In the genomic region with DNA sequence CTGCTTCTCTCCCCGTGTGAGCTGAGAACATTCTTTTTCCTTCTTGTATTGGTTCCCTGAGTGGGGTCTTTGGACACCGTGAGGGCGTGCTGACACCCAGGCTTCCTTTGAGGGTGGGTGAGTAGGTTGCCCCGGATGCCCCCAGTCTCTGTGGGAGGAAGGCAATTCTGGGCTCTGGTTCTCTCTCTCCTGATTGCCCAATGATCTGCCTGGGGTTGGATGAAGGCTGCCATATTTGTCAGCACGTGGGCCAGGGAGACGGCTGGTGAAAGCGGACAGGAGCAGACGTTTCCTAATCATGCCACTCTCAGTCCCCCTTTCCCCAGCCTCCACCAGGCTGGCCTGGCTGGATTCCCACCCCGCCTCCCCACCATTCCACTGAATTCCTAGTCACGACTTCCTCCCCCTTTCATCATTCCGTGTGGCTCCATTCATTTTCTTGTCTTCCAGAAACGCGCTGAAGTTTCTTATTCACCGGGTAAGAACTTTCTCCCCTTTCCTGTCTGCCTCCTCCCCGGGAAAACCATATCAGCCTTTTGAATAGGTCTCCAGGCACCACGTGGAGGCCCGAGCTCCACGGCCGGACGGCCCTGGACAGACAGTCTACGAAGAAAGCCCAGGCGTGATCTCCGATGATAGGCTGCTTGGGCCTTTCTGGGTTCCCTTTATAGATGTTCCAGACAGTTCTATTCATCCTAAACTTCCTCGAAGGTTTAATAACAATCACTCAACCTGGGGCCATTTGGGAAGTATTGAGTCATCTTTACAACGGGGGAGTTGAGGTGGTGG, we compare ENCODE assay signal across 27 cellular contexts.
"Had no signal": no experiment of that assay in that cellular context is flagged by ENCODE, and none has a peak within 500 bp of the region (broad histone marks: within the 10 kb centered on the region; RNA-seq: fewer than 3 reads in every experiment).

No MANE protein-coding gene starts in this region.

- H3K27me3 ChIP-seq: neutrophil, ovary, right lobe of liver, stomach, thyroid gland, tibial nerve, upper lobe of left lung, uterus had no signal

- DNase-seq: naive B cell; naive thymus-derived CD8-positive, alpha-beta T cell; nephron progenitor cell; nucleus accumbens; ovary; psoas muscle; right cardiac atrium; right lobe of liver; stimulated activated CD4-positive, alpha-beta T cell treated with anti-CD3 and anti-CD28 coated beads, Interleukin-15, amount 100 ng/mL, for 24 hours; stimulated activated CD4-positive, alpha-beta T cell treated with anti-CD3 and anti-CD28 coated beads, Interleukin-2, amount 100 ng/mL, for 24 hours; stimulated activated CD4-positive, alpha-beta T cell treated with anti-CD3 and anti-CD28 coated beads, Interleukin-2, amount 100 ng/mL, for 48 hours; stimulated activated CD4-positive, alpha-beta T cell treated with anti-CD3 and anti-CD28 coated beads, Interleukin-4, amount 100 ng/mL, for 24 hours; stimulated activated naive B cell treated with anti-CD40 and anti-IgM and Interleukin-4, amounts not matched to agents 10 μg/mL and 1 μg/mL and 100 μg/mL, for 72 hours; stimulated activated naive CD4-positive, alpha-beta T cell treated with Interleukin-2 at 50 U/mL for 16 hours; stomach; thyroid gland; trophoblast cell; uterus had no signal

- H3K36me3 ChIP-seq: neutrophil, ovary, right lobe of liver, stomach, thoracic aorta, thyroid gland, tibial nerve, upper lobe of left lung, uterus had no signal

- H3K4me1 ChIP-seq: parathyroid adenoma, psoas muscle, right lobe of liver, stomach, thyroid gland, tibial nerve, upper lobe of left lung, uterus had no signal

- H3K4me3 ChIP-seq: ovary, psoas muscle, right lobe of liver, skin epidermis, smooth muscle cell, stomach, thoracic aorta, thyroid gland, tibial nerve, upper lobe of left lung, uterus had no signal

- H3K27ac ChIP-seq: neutrophil, ovary, parathyroid adenoma, psoas muscle, right lobe of liver, skin epidermis, stomach, thoracic aorta, thyroid gland, tibial nerve, upper lobe of left lung, uterus had no signal

- ATAC-seq: naive thymus-derived CD8-positive, alpha-beta T cell; natural killer cell treated with Interleukin-12 subunit alpha and Interleukin-12 subunit beta and Interleukin-15 and Interleukin-18, amount 100 ng/mL, for 72 hours; psoas muscle; right cardiac atrium; right lobe of liver; stimulated activated effector memory CD8-positive, alpha-beta T cell treated with anti-CD3 and anti-CD28 coated beads, Interleukin-12 subunit alpha, Interleukin-12 subunit beta, amount 100 ng/mL, for 72 hours; stimulated activated naive B cell treated with anti-CD40 and anti-IgM and Interleukin-4, amounts not matched to agents 10 μg/mL and 1 μg/mL and 100 μg/mL, for 72 hours had no signal

- H3K9me3 ChIP-seq: neutrophil, ovary, psoas muscle, right lobe of liver, thoracic aorta, thyroid gland, upper lobe of left lung, uterus had no signal
